ENCODE assay signal across 8 cellular contexts in the genomic region with DNA sequence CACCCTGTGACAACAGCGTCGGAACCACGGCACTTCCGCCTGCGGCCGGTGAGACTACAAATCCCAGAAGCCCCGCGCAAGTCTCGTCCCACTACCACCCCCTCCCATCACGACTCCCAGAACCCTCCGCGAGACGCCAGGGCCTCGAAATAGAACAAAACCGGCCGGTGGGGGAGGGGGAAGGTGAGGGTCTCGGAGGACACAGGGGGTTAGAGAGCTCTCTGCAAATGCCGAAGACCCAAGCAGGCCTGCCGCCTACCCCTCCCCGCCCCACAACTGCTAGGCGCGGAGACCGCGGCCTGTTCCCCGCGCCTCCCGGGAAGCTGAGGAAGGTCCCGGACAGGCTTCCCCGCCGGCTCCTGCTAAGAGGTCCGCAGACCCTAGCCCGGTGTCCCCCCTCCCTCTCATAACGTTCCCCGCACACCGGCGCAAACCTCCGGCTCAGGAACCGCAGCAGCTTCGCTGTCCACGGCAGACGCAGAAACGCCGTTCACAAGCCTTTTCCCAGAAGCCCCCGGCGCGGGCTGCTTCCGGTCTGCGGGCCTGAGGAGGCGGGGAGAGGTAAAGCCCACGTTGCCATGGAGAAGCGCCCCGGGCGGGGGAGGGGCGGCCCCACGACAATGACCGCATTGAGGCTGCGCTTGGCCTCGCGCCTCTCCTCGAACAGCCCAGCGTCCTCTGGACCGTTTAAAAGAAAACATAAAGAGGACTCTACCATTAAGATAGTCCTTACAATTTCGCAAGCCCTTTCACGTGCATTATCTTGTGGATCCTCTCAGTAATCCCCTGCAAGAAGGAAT. TPM values are rescaled to one million over a fixed set of nuclear protein-coding genes. Genes with fewer than 3 reads are reported as not detected.
DNase-seq lines count a peak whose midpoint lies in the region; ATAC-seq and TF ChIP-seq lines count a peak whose summit lies in the region.

Gene ZNF24, minus strand, starts transcription at position 485 of the 800 bp plus-strand sequence. CDS start 3,770 bp downstream, outside the sequence.

- no peaks in the 10 kb centered on the region for H3K9me3 Mint-ChIP-seq in activated naive CD8-positive, alpha-beta T cell (ENCODE audit: low read depth)

- no peaks in the 10 kb centered on the region for H3K9me3 ChIP-seq in osteoblast (ENCODE audit: low read depth, low read length)
- H3K9me3 ChIP-seq in thoracic aorta = no peaks in the 10 kb centered on the region

- H3K4me1 Mint-ChIP-seq in activated naive CD8-positive, alpha-beta T cell (ENCODE audit: low read depth) = peaks cover 49% of the 10 kb centered on the region

- ATAC-seq in HG02623 (IDR thresholded peaks at IDR 0.05; ENCODE audit: unreplicated experiment) (peak; percentile 90), thoracic aorta (ENCODE audit: insufficient number of reproducible peaks, low FRiP score, low read depth) (peak; percentile 97)

- peak within 1 kb of the TSS; percentile 97 for H3K4me3 Mint-ChIP-seq in activated naive CD8-positive, alpha-beta T cell

- peaks cover 5% of the 10 kb centered on the region for H3K36me3 Mint-ChIP-seq in activated naive CD8-positive, alpha-beta T cell

- H3K79me2 ChIP-seq in osteoblast (ENCODE audit: insufficient read depth, low read length) = peaks cover 55% of the 10 kb centered on the region

- peaks cover 44% of the 10 kb centered on the region for H4K20me1 ChIP-seq in osteoblast (ENCODE audit: insufficient read depth, low read length)

- no peaks in the 10 kb centered on the region for H3K27me3 Mint-ChIP-seq in activated naive CD8-positive, alpha-beta T cell

- peak within 1 kb of the TSS; percentile 97 for H3K4me2 ChIP-seq in osteoblast (ENCODE audit: insufficient read depth, low read length)

- H3K4me3 ChIP-seq in osteoblast (ENCODE audit: insufficient read depth, low read length) (peak within 1 kb of the TSS; percentile 90), thoracic aorta (peak within 1 kb of the TSS; percentile 92)

- H3K36me3 ChIP-seq in osteoblast (ENCODE audit: insufficient read depth, low read length) = peaks cover 16% of the 10 kb centered on the region
- peaks cover 12% of the 10 kb centered on the region for H3K36me3 ChIP-seq in thoracic aorta

- H3K27me3 ChIP-seq in osteoblast (ENCODE audit: insufficient read depth, low read length) = no peaks in the 10 kb centered on the region
- no peaks in the 10 kb centered on the region for H3K27me3 ChIP-seq in thoracic aorta (replicated peaks; ENCODE audit: insufficient read depth)

- peak within 1 kb of the TSS; percentile 86 for H2AFZ ChIP-seq in osteoblast (ENCODE audit: low read length)

- peak within 1 kb of the TSS; percentile 96 for H3K27ac ChIP-seq in osteoblast (ENCODE audit: low read depth, low read length)
- H3K27ac ChIP-seq in thoracic aorta = peak within 1 kb of the TSS; percentile 98 to 99

- DNase-seq in GM10248 (ENCODE audit: extremely low spot score) (peak; percentile 97), NCI-H1105 (lab: John Stamatoyannopoulos, UW) (peak; percentile 97), SKM-1 treated with dmso at 0.1 percent for 144 hours (lab: John Stamatoyannopoulos, UW; ENCODE audit: unreplicated experiment) (peak; percentile 92), glomerular visceral epithelial cell (ENCODE audit: extremely low spot score) (peak; percentile 94), osteoblast (ENCODE audit: insufficient read length, low spot score, missing footprints) (peak; percentile 95), thoracic aorta (ENCODE audit: low spot score) (peak; percentile 89)

- no peak for TF ChIP-seq CTCF in GM10248 (IDR thresholded peaks at IDR 0.05; ENCODE audit: control extremely low read depth, extremely low read depth, low read depth, missing control alignments)
- TF ChIP-seq CTCF in osteoblast (IDR thresholded peaks at IDR 0.05; ENCODE audit: extremely low read depth, low read depth, low read length) = no peak
- TF ChIP-seq CTCF in thoracic aorta (IDR thresholded peaks at IDR 0.05) = no peak

- CTCF ChIA-PET in GM10248 (lab: Yijun Ruan, JAX) = interaction anchor here (1.2 to 4.3 kb wide), 5 partner anchors 11 to 314 kb away, joined by 3 to 25 read pairs (median 5); no protein-coding TSS in a partner anchor

- POLR2A ChIA-PET in GM10248 (lab: Yijun Ruan, JAX) = no interaction called here

- H3K4me1 ChIP-seq in osteoblast (ENCODE audit: insufficient read depth, low read length) (peaks cover 18% of the 10 kb centered on the region), thoracic aorta (ENCODE audit: control insufficient read depth in 1 of 2, low read depth in 2 of 2) (peaks cover 33 to 38% of the 10 kb centered on the region in 2 donors)

- peak within 1 kb of the TSS; percentile 88 for H3K27ac Mint-ChIP-seq in activated naive CD8-positive, alpha-beta T cell

RNA-seq across cellular contexts. Expression of gene ZNF24, which starts in this region (rescaled TPM):
- total RNA-seq in osteoblast = 27.4 and 29.7 TPM in 2 replicates
- 10 to 100 TPM; 26.1 to 40.8 TPM for total RNA-seq in thoracic aorta

Comparison
In these comparisons a context has a peak if more than half of its experiments do, and no peak if none do; other contexts are left out.
1. Peak in every context shown above with its lines: DNase-seq, ATAC-seq, H3K4me3 ChIP-seq and H3K27ac ChIP-seq.